In genomic region chr7:64313740-64314491, GRCh38 we compare ENCODE assay signal across 1 cellular context.
TF ChIP-seq lines count a peak whose summit lies in the region.

TSS of gene ZNF736 (plus strand) at chr7:64313961. CDS start at chr7:64314151, 190 bp downstream.

TF ChIP-seq in GM12878, 131 proteins besides CTCF, POLR2A, EP300 and RAD21 (continued from another document and continues in another):
- TF ChIP-seq, protein P1, sequence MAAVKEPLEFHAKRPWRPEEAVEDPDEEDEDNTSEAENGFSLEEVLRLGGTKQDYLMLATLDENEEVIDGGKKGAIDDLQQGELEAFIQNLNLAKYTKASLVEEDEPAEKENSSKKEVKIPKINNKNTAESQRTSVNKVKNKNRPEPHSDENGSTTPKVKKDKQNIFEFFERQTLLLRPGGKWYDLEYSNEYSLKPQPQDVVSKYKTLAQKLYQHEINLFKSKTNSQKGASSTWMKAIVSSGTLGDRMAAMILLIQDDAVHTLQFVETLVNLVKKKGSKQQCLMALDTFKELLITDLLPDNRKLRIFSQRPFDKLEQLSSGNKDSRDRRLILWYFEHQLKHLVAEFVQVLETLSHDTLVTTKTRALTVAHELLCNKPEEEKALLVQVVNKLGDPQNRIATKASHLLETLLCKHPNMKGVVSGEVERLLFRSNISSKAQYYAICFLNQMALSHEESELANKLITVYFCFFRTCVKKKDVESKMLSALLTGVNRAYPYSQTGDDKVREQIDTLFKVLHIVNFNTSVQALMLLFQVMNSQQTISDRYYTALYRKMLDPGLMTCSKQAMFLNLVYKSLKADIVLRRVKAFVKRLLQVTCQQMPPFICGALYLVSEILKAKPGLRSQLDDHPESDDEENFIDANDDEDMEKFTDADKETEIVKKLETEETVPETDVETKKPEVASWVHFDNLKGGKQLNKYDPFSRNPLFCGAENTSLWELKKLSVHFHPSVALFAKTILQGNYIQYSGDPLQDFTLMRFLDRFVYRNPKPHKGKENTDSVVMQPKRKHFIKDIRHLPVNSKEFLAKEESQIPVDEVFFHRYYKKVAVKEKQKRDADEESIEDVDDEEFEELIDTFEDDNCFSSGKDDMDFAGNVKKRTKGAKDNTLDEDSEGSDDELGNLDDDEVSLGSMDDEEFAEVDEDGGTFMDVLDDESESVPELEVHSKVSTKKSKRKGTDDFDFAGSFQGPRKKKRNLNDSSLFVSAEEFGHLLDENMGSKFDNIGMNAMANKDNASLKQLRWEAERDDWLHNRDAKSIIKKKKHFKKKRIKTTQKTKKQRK (IDR thresholded peaks at IDR 0.05; ENCODE audit: low read depth, low read length): peak; percentile 32; the same call in 1 of the 2 replicates
- TF ChIP-seq NFXL1 (IDR thresholded peaks at IDR 0.05; ENCODE audit: borderline replicate concordance): no peak
- TF ChIP-seq KDM1A (IDR thresholded peaks at IDR 0.05; ENCODE audit: borderline replicate concordance): no peak
- TF ChIP-seq SRF (IDR thresholded peaks at IDR 0.05; ENCODE audit: low read depth in 2 of 2, low read length in 2 of 2): no peak
- no peak for TF ChIP-seq MEF2A (IDR thresholded peaks at IDR 0.05; ENCODE audit: insufficient read depth, low read depth, low read length)
- no peak; the same call in 1 of the 2 replicates for TF ChIP-seq HDGF (IDR thresholded peaks at IDR 0.05)
- TF ChIP-seq, protein P2, sequence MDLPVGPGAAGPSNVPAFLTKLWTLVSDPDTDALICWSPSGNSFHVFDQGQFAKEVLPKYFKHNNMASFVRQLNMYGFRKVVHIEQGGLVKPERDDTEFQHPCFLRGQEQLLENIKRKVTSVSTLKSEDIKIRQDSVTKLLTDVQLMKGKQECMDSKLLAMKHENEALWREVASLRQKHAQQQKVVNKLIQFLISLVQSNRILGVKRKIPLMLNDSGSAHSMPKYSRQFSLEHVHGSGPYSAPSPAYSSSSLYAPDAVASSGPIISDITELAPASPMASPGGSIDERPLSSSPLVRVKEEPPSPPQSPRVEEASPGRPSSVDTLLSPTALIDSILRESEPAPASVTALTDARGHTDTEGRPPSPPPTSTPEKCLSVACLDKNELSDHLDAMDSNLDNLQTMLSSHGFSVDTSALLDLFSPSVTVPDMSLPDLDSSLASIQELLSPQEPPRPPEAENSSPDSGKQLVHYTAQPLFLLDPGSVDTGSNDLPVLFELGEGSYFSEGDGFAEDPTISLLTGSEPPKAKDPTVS (IDR thresholded peaks at IDR 0.05; ENCODE audit: low read depth, low read length): no peak
- no peak for TF ChIP-seq PAX8 (IDR thresholded peaks at IDR 0.05)
- no peak for TF ChIP-seq BMI1 (IDR thresholded peaks at IDR 0.05; ENCODE audit: borderline replicate concordance)
- no peak for TF ChIP-seq TARDBP (IDR thresholded peaks at IDR 0.05; ENCODE audit: borderline replicate concordance)
- TF ChIP-seq ZBTB11 (CRISPR knock-in tag; IDR thresholded peaks at IDR 0.05): no peak
- no peak for TF ChIP-seq PRDM15 (CRISPR knock-in tag; IDR thresholded peaks at IDR 0.05)
- peak; percentile 42; the same call in 1 of the 2 replicates for TF ChIP-seq NBN (IDR thresholded peaks at IDR 0.05)
- TF ChIP-seq TCF12 (IDR thresholded peaks at IDR 0.05; ENCODE audit: low read depth, low read length): no peak
- TF ChIP-seq JUND (IDR thresholded peaks at IDR 0.05; ENCODE audit: low read depth, low read length): no peak
- TF ChIP-seq PBX3 (IDR thresholded peaks at IDR 0.05; ENCODE audit: insufficient replicate concordance, low read depth, low read length): peak; percentile 78
- no peak for TF ChIP-seq NR2C1 (IDR thresholded peaks at IDR 0.05)
- no peak for TF ChIP-seq ATF3 (IDR thresholded peaks at IDR 0.05; ENCODE audit: borderline replicate concordance, extremely low read depth, low read depth, low read length)
- TF ChIP-seq HDAC2 (IDR thresholded peaks at IDR 0.05): no peak
- TF ChIP-seq MTA3 (IDR thresholded peaks at IDR 0.05; ENCODE audit: borderline replicate concordance, low read length): no peak
- TF ChIP-seq GABPA (IDR thresholded peaks at IDR 0.05; ENCODE audit: low read depth): peak; percentile 88
- peak; percentile 43 for TF ChIP-seq EED (IDR thresholded peaks at IDR 0.05; ENCODE audit: low read depth)
- TF ChIP-seq RAD51 (IDR thresholded peaks at IDR 0.05): no peak
- 0 out of 2 replicates have a peak, but pooled peaks have one; percentile 59 for TF ChIP-seq CBX5 (IDR thresholded peaks at IDR 0.05; ENCODE audit: low read depth)
- no peak for TF ChIP-seq RBBP5 (conservative IDR thresholded peaks at IDR 0.05)
- peak; percentile 85 for TF ChIP-seq SIN3A (IDR thresholded peaks at IDR 0.05; ENCODE audit: low read depth, low read length)
- peak; percentile 87 for TF ChIP-seq TAF1 (IDR thresholded peaks at IDR 0.05; ENCODE audit: borderline replicate concordance, low read depth, low read length)
- TF ChIP-seq SREBF1 (IDR thresholded peaks at IDR 0.05; ENCODE audit: low read length): no peak
- TF ChIP-seq ELK1 (IDR thresholded peaks at IDR 0.05; ENCODE audit: low read depth, low read length): peak; percentile 59; the same call in 1 of the 2 replicates
- peak; percentile 59; the same call in 1 of the 2 replicates for TF ChIP-seq ATF7 (IDR thresholded peaks at IDR 0.05; ENCODE audit: low read depth)
- no peak for TF ChIP-seq FOXM1 (IDR thresholded peaks at IDR 0.05; ENCODE audit: low read depth, low read length)
- no peak for TF ChIP-seq TBL1XR1 (IDR thresholded peaks at IDR 0.05; ENCODE audit: low read depth, low read length)
- no peak for TF ChIP-seq CEBPB (IDR thresholded peaks at IDR 0.05; ENCODE audit: borderline replicate concordance in 1 of 2, low read depth in 2 of 2, low read length in 2 of 2)
- peak; percentile 89 for TF ChIP-seq CHD2 (IDR thresholded peaks at IDR 0.05; ENCODE audit: borderline replicate concordance, low read depth, low read length)
- no peak; the same call in 1 of the 3 replicates for TF ChIP-seq POU2F2 (IDR thresholded peaks at IDR 0.05; ENCODE audit: borderline replicate concordance, low read depth, low read length)
- TF ChIP-seq GATAD2B (conservative IDR thresholded peaks at IDR 0.05; ENCODE audit: low read depth): 0 out of 2 replicates have a peak, but pooled peaks have one; percentile 47
- no peak for TF ChIP-seq HDAC6 (IDR thresholded peaks at IDR 0.05; ENCODE audit: unreplicated experiment)
- TF ChIP-seq ETV6 (conservative IDR thresholded peaks at IDR 0.05 in 1 of 2, IDR thresholded peaks at IDR 0.05 in 1 of 2; ENCODE audit: borderline replicate concordance in 1 of 2, low read depth in 1 of 2): no peak
- peak; percentile 96 for TF ChIP-seq POLR2AphosphoS5 (IDR thresholded peaks at IDR 0.05; ENCODE audit: low read length)
- TF ChIP-seq MYC (IDR thresholded peaks at IDR 0.05; ENCODE audit: insufficient read depth, insufficient read length, insufficient replicate concordance, low read length, severe bottlenecking): no peak
- no peak for TF ChIP-seq KLF5 (IDR thresholded peaks at IDR 0.05; ENCODE audit: partially characterized antibody)
- TF ChIP-seq, protein P3, sequence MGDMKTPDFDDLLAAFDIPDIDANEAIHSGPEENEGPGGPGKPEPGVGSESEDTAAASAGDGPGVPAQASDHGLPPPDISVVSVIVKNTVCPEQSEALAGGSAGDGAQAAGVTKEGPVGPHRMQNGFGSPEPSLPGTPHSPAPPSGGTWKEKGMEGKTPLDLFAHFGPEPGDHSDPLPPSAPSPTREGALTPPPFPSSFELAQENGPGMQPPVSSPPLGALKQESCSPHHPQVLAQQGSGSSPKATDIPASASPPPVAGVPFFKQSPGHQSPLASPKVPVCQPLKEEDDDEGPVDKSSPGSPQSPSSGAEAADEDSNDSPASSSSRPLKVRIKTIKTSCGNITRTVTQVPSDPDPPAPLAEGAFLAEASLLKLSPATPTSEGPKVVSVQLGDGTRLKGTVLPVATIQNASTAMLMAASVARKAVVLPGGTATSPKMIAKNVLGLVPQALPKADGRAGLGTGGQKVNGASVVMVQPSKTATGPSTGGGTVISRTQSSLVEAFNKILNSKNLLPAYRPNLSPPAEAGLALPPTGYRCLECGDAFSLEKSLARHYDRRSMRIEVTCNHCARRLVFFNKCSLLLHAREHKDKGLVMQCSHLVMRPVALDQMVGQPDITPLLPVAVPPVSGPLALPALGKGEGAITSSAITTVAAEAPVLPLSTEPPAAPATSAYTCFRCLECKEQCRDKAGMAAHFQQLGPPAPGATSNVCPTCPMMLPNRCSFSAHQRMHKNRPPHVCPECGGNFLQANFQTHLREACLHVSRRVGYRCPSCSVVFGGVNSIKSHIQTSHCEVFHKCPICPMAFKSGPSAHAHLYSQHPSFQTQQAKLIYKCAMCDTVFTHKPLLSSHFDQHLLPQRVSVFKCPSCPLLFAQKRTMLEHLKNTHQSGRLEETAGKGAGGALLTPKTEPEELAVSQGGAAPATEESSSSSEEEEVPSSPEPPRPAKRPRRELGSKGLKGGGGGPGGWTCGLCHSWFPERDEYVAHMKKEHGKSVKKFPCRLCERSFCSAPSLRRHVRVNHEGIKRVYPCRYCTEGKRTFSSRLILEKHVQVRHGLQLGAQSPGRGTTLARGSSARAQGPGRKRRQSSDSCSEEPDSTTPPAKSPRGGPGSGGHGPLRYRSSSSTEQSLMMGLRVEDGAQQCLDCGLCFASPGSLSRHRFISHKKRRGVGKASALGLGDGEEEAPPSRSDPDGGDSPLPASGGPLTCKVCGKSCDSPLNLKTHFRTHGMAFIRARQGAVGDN (IDR thresholded peaks at IDR 0.05): no peak
- TF ChIP-seq JUNB (IDR thresholded peaks at IDR 0.05): no peak
